ENCODE assay signal across 25 cellular contexts in genomic region chr3:127894461-127894860, GRCh38. TPM values are rescaled to one million over a fixed set of nuclear protein-coding genes. Genes with fewer than 3 reads are reported as not detected.
"Had no signal": no experiment of that assay in that cellular context is flagged by ENCODE, and none has a peak within 500 bp of the region (broad histone marks: within the 10 kb centered on the region; RNA-seq: fewer than 3 reads in every experiment).

No MANE protein-coding gene starts in this region.

- H3K4me3 ChIP-seq: breast epithelium, SK-N-MC had no signal

- DNase-seq: activated CD4-positive, alpha-beta T cell treated with anti-CD3 and anti-CD28 coated beads for 36 hours; activated CD8-positive, alpha-beta memory T cell treated with anti-CD3 and anti-CD28 coated beads, Interleukin-2, amount 50 U/mL, for 48 hours; activated CD8-positive, alpha-beta T cell treated with anti-CD3 and anti-CD28 coated beads for 36 hours; activated naive CD4-positive, alpha-beta T cell treated with anti-CD3 and anti-CD28 coated beads, Interleukin-2, amount 50 U/mL, for 16 hours; activated naive CD8-positive, alpha-beta T cell treated with anti-CD3 and anti-CD28 coated beads, Interleukin-2, amount 10 ng/mL, durations not matched to agents 7 days and 5 days; activated T-cell treated with anti-CD3 and anti-CD28 coated beads, Interleukin-2, amount 50 U/mL, for 1 hour; aorta; central memory CD4-positive, alpha-beta T cell; NCI-H1092 treated with DMSO at 0.1 percent for 48 hours; NCI-H1436; NCI-H1694 treated with DMSO at 0.1 percent for 48 hours; NCI-H2029 treated with DMSO at 0.1 percent for 48 hours; NCI-H510A treated with DMSO at 0.1 percent for 48 hours; NCI-H69; NK-92 treated with Interleukin-12 subunit alpha and Interleukin-12 subunit beta, amount 100 ng/mL, for 24 hours; OCI-M1; RPMI8226; T-cell; T-helper 2 cell; T1000; WERI-Rb-1 had no signal

- H3K4me1 Mint-ChIP-seq: activated naive CD8-positive, alpha-beta T cell treated with anti-CD3 and anti-CD28 coated beads, Interleukin-2, amount 10 ng/mL, durations not matched to agents 7 days and 5 days; T-cell had no signal

- H3K4me3 Mint-ChIP-seq: activated CD4-positive, alpha-beta T cell treated with anti-CD3 and anti-CD28 coated beads for 36 hours; activated CD8-positive, alpha-beta T cell treated with anti-CD3 and anti-CD28 coated beads for 36 hours; activated naive CD8-positive, alpha-beta T cell treated with anti-CD3 and anti-CD28 coated beads, Interleukin-2, amount 10 ng/mL, durations not matched to agents 7 days and 5 days; T-cell had no signal

- H3K27ac ChIP-seq: breast epithelium, SK-N-MC, WERI-Rb-1 had no signal

- H3K36me3 ChIP-seq: breast epithelium, WERI-Rb-1 had no signal

- H3K4me1 ChIP-seq: breast epithelium had no signal

- H3K27me3 Mint-ChIP-seq: activated CD8-positive, alpha-beta T cell treated with anti-CD3 and anti-CD28 coated beads for 36 hours had no signal

- H3K27me3 ChIP-seq: breast epithelium had no signal

- H3K27ac Mint-ChIP-seq: activated CD4-positive, alpha-beta T cell treated with anti-CD3 and anti-CD28 coated beads for 36 hours; activated CD8-positive, alpha-beta T cell treated with anti-CD3 and anti-CD28 coated beads for 36 hours; activated naive CD8-positive, alpha-beta T cell treated with anti-CD3 and anti-CD28 coated beads, Interleukin-2, amount 10 ng/mL, durations not matched to agents 7 days and 5 days; T-cell had no signal

- H3K36me3 Mint-ChIP-seq: activated naive CD8-positive, alpha-beta T cell treated with anti-CD3 and anti-CD28 coated beads, Interleukin-2, amount 10 ng/mL, durations not matched to agents 7 days and 5 days; T-cell had no signal

RNA-seq across cellular contexts. Expression of gene KBTBD12, which starts 20.6 kb away (rescaled TPM):
- total RNA-seq: activated CD4-positive, alpha-beta T cell treated with anti-CD3 and anti-CD28 coated beads for 36 hours; activated CD8-positive, alpha-beta T cell treated with anti-CD3 and anti-CD28 coated beads for 36 hours; activated naive CD8-positive, alpha-beta T cell treated with anti-CD3 and anti-CD28 coated beads, Interleukin-2, amount 10 ng/mL, durations not matched to agents 7 days and 5 days; chondrocyte; MCF 10A; T-cell had no signal
